1 cellular context compared by ENCODE assay signal in genomic region chr17:37488607-37489196, GRCh38.
TF ChIP-seq lines count a peak whose summit lies in the region.

No MANE protein-coding gene starts in this region.

TF ChIP-seq in HEK293, 187 proteins besides CTCF, POLR2A, EP300 and RAD21 (continued from another document):
- no peak for TF ChIP-seq ZBTB11 (tag by site-specific recombination; conservative IDR thresholded peaks at IDR 0.05; ENCODE audit: low read depth)
- TF ChIP-seq ZNF324 (tag by site-specific recombination; IDR thresholded peaks at IDR 0.05) = no peak
- peak; percentile 36 for TF ChIP-seq ZXDB (tag by site-specific recombination; IDR thresholded peaks at IDR 0.05)
- no peak for TF ChIP-seq ZNF518A (tag by site-specific recombination; conservative IDR thresholded peaks at IDR 0.05; ENCODE audit: low read depth)
- TF ChIP-seq ZNF362 (tag by site-specific recombination; IDR thresholded peaks at IDR 0.05) = no peak
- peak; percentile 14; the same call in 1 of the 2 replicates for TF ChIP-seq ZNF629 (tag by site-specific recombination; IDR thresholded peaks at IDR 0.05)
- TF ChIP-seq SP2 (tag by site-specific recombination; IDR thresholded peaks at IDR 0.05) = peak; percentile 53
- TF ChIP-seq YY1 (tag by site-specific recombination; IDR thresholded peaks at IDR 0.05) = peak; percentile 29; the same call in 1 of the 2 replicates
- TF ChIP-seq ZNF341 (tag by site-specific recombination; IDR thresholded peaks at IDR 0.05; ENCODE audit: low read depth) = peak; percentile 88
- TF ChIP-seq ZBTB7A (tag by site-specific recombination; IDR thresholded peaks at IDR 0.05; ENCODE audit: low read depth) = no peak
- TF ChIP-seq ZNF10 (tag by site-specific recombination; IDR thresholded peaks at IDR 0.05) = peak; percentile 90; the same call in 1 of the 2 replicates
- TF ChIP-seq SP3 (tag by site-specific recombination; IDR thresholded peaks at IDR 0.05) = peak; percentile 42; the same call in 1 of the 2 replicates
- no peak for TF ChIP-seq ZNF433 (tag by site-specific recombination; IDR thresholded peaks at IDR 0.05; ENCODE audit: low read depth)
TF ChIP-seq in HEK293: peak in this region for 13.
